In the genomic region with DNA sequence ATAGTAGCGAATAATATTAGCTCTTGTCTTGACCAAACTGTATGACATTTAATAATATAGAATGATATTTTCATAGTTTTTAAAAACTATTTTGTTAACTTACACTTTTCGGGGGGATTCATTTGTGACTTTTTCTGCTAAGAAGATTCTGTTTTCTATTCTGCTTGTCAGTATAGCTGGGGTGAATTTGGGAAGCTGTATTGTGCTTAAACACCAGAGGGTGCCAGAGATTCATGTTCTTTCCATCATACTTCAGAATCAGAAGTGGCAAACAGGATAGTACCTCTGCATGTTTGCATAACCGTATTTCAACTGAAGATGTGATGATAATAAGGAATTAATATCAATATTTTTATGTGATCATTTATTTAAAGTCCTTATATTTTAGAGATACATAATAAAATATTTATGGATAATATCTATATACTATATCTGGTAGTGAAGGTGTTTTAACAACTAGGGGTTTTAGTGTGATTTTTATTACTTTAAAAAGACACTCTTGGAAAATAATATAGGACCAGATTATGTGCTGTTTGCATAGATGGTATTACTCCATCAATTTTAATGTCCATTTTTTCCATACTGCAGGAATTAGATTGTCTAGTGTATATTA, we compare ENCODE assay signal across 8 cellular contexts.
DNase-seq lines count a peak whose midpoint lies in the region; ATAC-seq, FAIRE-seq and TF ChIP-seq lines count a peak whose summit lies in the region.

No MANE protein-coding gene starts in this region.

- no peak overlapping the region for H3K4me3 Mint-ChIP-seq in activated naive CD8-positive, alpha-beta T cell treated with anti-CD3 and anti-CD28 coated beads, Interleukin-2, amount 50 U/mL, for 24 hours

- CTCF ChIA-PET in AG04449 (lab: Yijun Ruan, JAX): interaction anchor here (0.7 to 3.3 kb wide), 16 partner anchors 9 to 698 kb away, joined by 3 to 12 read pairs (median 4); no protein-coding TSS in a partner anchor
- CTCF ChIA-PET in GM12878 (lab: Yijun Ruan, JAX): interaction anchor here (0.6 to 4.3 kb wide), 29 partner anchors 9 to 497 kb away, joined by 3 to 30 read pairs (median 4); no protein-coding TSS in a partner anchor

- H3K27me3 ChIP-seq in GM12878 (replicated peaks in 1 of 2; ENCODE audit: control insufficient read depth in 2 of 2, insufficient read depth in 2 of 2, low read length in 1 of 2) (no peaks in the 10 kb centered on the region), keratinocyte (ENCODE audit: control insufficient read depth, extremely low read depth, insufficient read depth, low read length) (no peaks in the 10 kb centered on the region), upper lobe of left lung (no peaks in the 10 kb centered on the region)

- no TSS peak for BruUV-seq in GM12878 (replicated peaks; lab: Mats Ljungman, UMichigan)

- H3K9ac ChIP-seq in GM12878 (ENCODE audit: control insufficient read depth, insufficient read depth, low read length) (no peak overlapping the region), keratinocyte (ENCODE audit: control insufficient read depth, extremely low read depth, insufficient read depth, low read length) (no peak overlapping the region)

- no peak overlapping the region for H3K27ac Mint-ChIP-seq in activated naive CD8-positive, alpha-beta T cell treated with anti-CD3 and anti-CD28 coated beads, Interleukin-2, amount 50 U/mL, for 24 hours

- peak; percentile 90 for TF ChIP-seq RAD21 in GM12878 (IDR thresholded peaks at IDR 0.05; ENCODE audit: insufficient read depth, low read depth, low read length)

- no peak overlapping the region for H3K4me3 ChIP-seq in AG04449 (ENCODE audit: low read depth, low read length)
- no peak overlapping the region for H3K4me3 ChIP-seq in GM12864 (ENCODE audit: low read depth, low read length)
- H3K4me3 ChIP-seq in GM12878: no peak overlapping the region
- H3K4me3 ChIP-seq in keratinocyte (ENCODE audit: control insufficient read depth in 2 of 3, extremely low read depth in 1 of 3, insufficient read depth in 2 of 3, low read depth in 1 of 3, low read length in 3 of 3): no peak overlapping the region
- no peak overlapping the region for H3K4me3 ChIP-seq in upper lobe of left lung

- H3K36me3 ChIP-seq in GM12878 (ENCODE audit: control insufficient read depth in 2 of 2, insufficient read depth in 2 of 2, low read length in 1 of 2): no peaks in the 10 kb centered on the region
- H3K36me3 ChIP-seq in keratinocyte (ENCODE audit: control insufficient read depth in 2 of 2, extremely low read depth in 1 of 2, insufficient read depth in 2 of 2, low read length in 2 of 2): no peaks in the 10 kb centered on the region
- H3K36me3 ChIP-seq in upper lobe of left lung: no peaks in the 10 kb centered on the region

- FAIRE-seq in GM12878 (lab: Jason Lieb, UNC) (peak; percentile 49), keratinocyte (lab: Jason Lieb, UNC) (peak; percentile 70)

- peaks cover 15% of the 10 kb centered on the region for H3K36me3 Mint-ChIP-seq in activated naive CD8-positive, alpha-beta T cell treated with anti-CD3 and anti-CD28 coated beads, Interleukin-2, amount 50 U/mL, for 24 hours (ENCODE audit: low read depth)

- H4K20me1 ChIP-seq in GM12878 (ENCODE audit: control insufficient read depth, insufficient read depth) (no peaks in the 10 kb centered on the region), keratinocyte (ENCODE audit: control insufficient read depth, extremely low read depth, insufficient read depth, low read length) (no peaks in the 10 kb centered on the region)

- H3K4me1 ChIP-seq in GM12878 (ENCODE audit: control insufficient read depth, insufficient read depth, low read length) (no peaks in the 10 kb centered on the region), keratinocyte (ENCODE audit: control insufficient read depth, extremely low read depth, insufficient read depth, low read length) (peaks cover 7% of the 10 kb centered on the region), upper lobe of left lung (no peaks in the 10 kb centered on the region)

- intact Hi-C loops in GM12878 (cut with micrococcal nuclease; ENCODE audit: unreplicated experiment): loop anchor here (1.0 to 10.0 kb wide), 5 partner anchors 75 to 698 kb away; partner anchors contain the start of gene KCTD1

- no peaks in the 10 kb centered on the region for H3K9me3 Mint-ChIP-seq in activated naive CD8-positive, alpha-beta T cell treated with anti-CD3 and anti-CD28 coated beads, Interleukin-2, amount 50 U/mL, for 24 hours

- ATAC-seq in HG03135 (IDR thresholded peaks at IDR 0.05; ENCODE audit: unreplicated experiment): peak; percentile 60
- ATAC-seq in GM12878: peak; percentile 92
- ATAC-seq in upper lobe of left lung (ENCODE audit: low FRiP score in 2 of 2): no peak
- ATAC-seq in activated naive CD8-positive, alpha-beta T cell treated with anti-CD3 and anti-CD28 coated beads, Interleukin-2, amount 50 U/mL, for 24 hours: no peak

- H3K79me2 ChIP-seq in GM12878 (ENCODE audit: control insufficient read depth, insufficient read depth, low read length): no peaks in the 10 kb centered on the region
- H3K79me2 ChIP-seq in keratinocyte (ENCODE audit: control insufficient read depth, insufficient read depth, low read length): no peaks in the 10 kb centered on the region

- no peaks in the 10 kb centered on the region for H3K27me3 Mint-ChIP-seq in activated naive CD8-positive, alpha-beta T cell treated with anti-CD3 and anti-CD28 coated beads, Interleukin-2, amount 50 U/mL, for 24 hours

- no peak for TF ChIP-seq POLR2A in GM12878 (IDR thresholded peaks at IDR 0.05; ENCODE audit: low read depth, low read length)
- TF ChIP-seq POLR2A in upper lobe of left lung (IDR thresholded peaks at IDR 0.05): no peak

- no peaks in the 10 kb centered on the region; the same call in 1 of the 3 replicates for H3K9me3 ChIP-seq in GM12878 (replicated peaks; ENCODE audit: control insufficient read depth, insufficient read depth, low read length)
- H3K9me3 ChIP-seq in keratinocyte (ENCODE audit: control insufficient read depth, low read depth, low read length): no peaks in the 10 kb centered on the region
- no peaks in the 10 kb centered on the region for H3K9me3 ChIP-seq in upper lobe of left lung

- TF ChIP-seq CTCF in AG04449 (IDR thresholded peaks at IDR 0.05; ENCODE audit: insufficient read depth, low read length, missing control alignments) (peak; percentile 71), GM12864 (IDR thresholded peaks at IDR 0.05; ENCODE audit: low read depth, low read length, missing control alignments) (peak; percentile 55), GM12878 (IDR thresholded peaks at IDR 0.05 in 2 of 3, conservative IDR thresholded peaks at IDR 0.05 in 1 of 3; ENCODE audit: control insufficient read depth in 2 of 3, extremely low read depth in 1 of 3, insufficient read depth in 1 of 3, low read depth in 3 of 3, low read length in 3 of 3) (peak; percentile 65 to 72 (median 69)), keratinocyte (optimal IDR thresholded peaks at IDR 0.05 in 1 of 3, IDR thresholded peaks at IDR 0.05 in 1 of 3, conservative IDR thresholded peaks at IDR 0.05 in 1 of 3; ENCODE audit: extremely low read depth in 1 of 3, insufficient read depth in 2 of 3, low read length in 3 of 3) (peak; percentile 45 to 63 (median 56)), upper lobe of left lung (IDR thresholded peaks at IDR 0.05) (peak in 5 of 6 experiments; percentile 8 to 49 (median 26))

- SMC1A ChIA-PET in GM12878 (lab: Charles Lee; ENCODE audit: uncharacterized antibody, unreplicated experiment): interaction anchor here (0.7 to 2.1 kb wide), 20 partner anchors 9 to 386 kb away, joined by 3 to 22 read pairs (median 4); no protein-coding TSS in a partner anchor

- H3K4me2 ChIP-seq in GM12878 (ENCODE audit: control insufficient read depth, insufficient read depth) (no peak overlapping the region), keratinocyte (ENCODE audit: control insufficient read depth, extremely low read depth, insufficient read depth, low read depth, low read length) (no peak overlapping the region)

- H3K27ac ChIP-seq in GM12878 (ENCODE audit: control insufficient read depth, insufficient read depth) (no peak overlapping the region), keratinocyte (ENCODE audit: control insufficient read depth, insufficient read depth, low read length) (no peak overlapping the region), upper lobe of left lung (no peak overlapping the region)

- DNase-seq in AG04449 (ENCODE audit: low read depth, low spot score) (no peak), GM12864 (ENCODE audit: low read depth) (peak; percentile 34), NCI-H2196 treated with DMSO at 0.1 percent for 48 hours (lab: John Stamatoyannopoulos, UW; ENCODE audit: unreplicated experiment) (peak; percentile 58), GM12878 (ENCODE audit: low read depth, low spot score) (peak; percentile 24), keratinocyte (ENCODE audit: low read depth, low spot score) (no peak), upper lobe of left lung (no peak)
- DNase-seq in activated naive CD8-positive, alpha-beta T cell treated with anti-CD3 and anti-CD28 coated beads, Interleukin-2, amount 50 U/mL, for 24 hours: no peak

- peaks cover 3% of the 10 kb centered on the region for H3K4me1 Mint-ChIP-seq in activated naive CD8-positive, alpha-beta T cell treated with anti-CD3 and anti-CD28 coated beads, Interleukin-2, amount 50 U/mL, for 24 hours

- H2AFZ ChIP-seq in GM12878 (ENCODE audit: control insufficient read depth, low read depth, low read length): no peak overlapping the region
- no peak overlapping the region for H2AFZ ChIP-seq in keratinocyte (ENCODE audit: control insufficient read depth, low read length)

- in situ Hi-C loops in GM12878 (cut with MboI): loop anchor here (5.0 to 25.0 kb wide), 2 partner anchors 340 to 680 kb away; no protein-coding TSS in a partner anchor

- POLR2A ChIA-PET in AG04449 (lab: Yijun Ruan, JAX) (no interaction called here), GM12878 (lab: Charles Lee) (no interaction called here)

- no peak for TF ChIP-seq EP300 in GM12878 (IDR thresholded peaks at IDR 0.05; ENCODE audit: borderline replicate concordance in 1 of 2, control insufficient read depth in 1 of 2, low read depth in 2 of 2, low read length in 2 of 2)
- TF ChIP-seq EP300 in upper lobe of left lung (IDR thresholded peaks at IDR 0.05): no peak

- H3K9me1 ChIP-seq in keratinocyte (ENCODE audit: control insufficient read depth, extremely low read depth, insufficient read depth, low read length): no peaks in the 10 kb centered on the region

- dilution Hi-C loops in keratinocyte (cut with MboI; ENCODE audit: extremely low pct_ligation_motif_present, low sequenced_read_pairs): no loop called here

- WGBS in GM12878 (ENCODE audit: insufficient coverage, insufficient replicate concordance, low lambda C conversion rate, missing lambda C conversion rate): 33% methylated on average over 3 of the region's 3 CpGs
- 56 to 57% methylated on average over 3 of the region's 3 CpGs for WGBS in upper lobe of left lung, 2 donors

- RAD21 ChIA-PET in GM12878 (lab: Charles Lee; ENCODE audit: unreplicated experiment): interaction anchor here (0.5 to 2.5 kb wide), 15 partner anchors 9 to 388 kb away, joined by 3 to 28 read pairs (median 3); no protein-coding TSS in a partner anchor

Comparison
In these comparisons a context has a peak if more than half of its experiments do, and no peak if none do; other contexts are left out.
1. DNase-seq: peak in GM12864 (single experiment), NCI-H2196 treated with DMSO at 0.1 percent for 48 hours (single experiment) and GM12878 (single experiment); none in AG04449 (single experiment), keratinocyte (single experiment), upper lobe of left lung (0 of 2) and activated naive CD8-positive, alpha-beta T cell treated with anti-CD3 and anti-CD28 coated beads, Interleukin-2, amount 50 U/mL, for 24 hours (single experiment).
2. ATAC-seq: peak in HG03135 (single experiment) and GM12878 (single experiment); none in upper lobe of left lung (0 of 2) and activated naive CD8-positive, alpha-beta T cell treated with anti-CD3 and anti-CD28 coated beads, Interleukin-2, amount 50 U/mL, for 24 hours (single experiment).
3. Peak in every context shown above with its lines, with median percentiles within 50 percentile points of each other: CTCF ChIP-seq.